ENCODE assay signal across 10 cellular contexts in the genomic region with DNA sequence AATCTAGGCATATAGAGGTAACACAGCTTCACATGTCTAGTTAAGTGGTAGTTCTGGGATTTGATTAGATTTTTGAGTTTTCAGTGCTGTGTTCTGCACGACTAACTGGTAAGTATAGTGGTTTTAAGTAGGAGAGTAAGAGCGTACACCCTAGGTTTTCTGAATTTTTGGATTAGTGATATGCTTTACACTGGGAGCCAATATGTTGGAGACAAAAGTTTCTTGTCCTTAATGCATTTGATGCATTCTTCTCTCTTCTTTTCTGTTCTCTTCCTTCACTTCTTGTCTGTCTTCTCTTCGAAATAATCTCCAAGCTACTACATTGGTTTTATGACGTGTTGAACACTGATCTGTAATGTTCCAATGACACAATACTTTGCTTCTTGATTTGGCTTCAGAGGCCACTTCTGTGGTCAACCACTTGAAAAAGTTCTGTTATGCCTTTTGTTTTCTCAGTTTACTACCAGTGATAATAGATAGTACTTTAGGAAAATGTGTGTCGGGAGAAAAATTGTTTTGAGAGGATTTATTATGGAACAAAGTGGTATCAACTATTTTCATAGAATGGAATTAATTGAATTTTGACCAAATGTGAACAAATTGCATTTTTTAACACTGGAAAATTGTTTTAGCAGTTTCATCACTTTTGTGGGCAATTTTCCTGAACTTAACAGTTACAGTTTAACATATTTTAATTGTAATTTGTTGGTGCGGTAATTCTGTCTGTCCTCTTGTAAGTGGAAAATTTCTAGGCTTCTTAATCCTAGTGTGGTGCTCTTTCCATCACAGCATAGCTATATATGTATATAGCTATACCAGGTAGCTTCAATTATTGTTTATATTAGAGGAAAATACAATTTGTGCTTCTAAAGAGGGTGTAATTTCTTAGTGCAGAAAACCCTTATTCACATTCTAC. TPM values are rescaled to one million over a fixed set of nuclear protein-coding genes. Genes with fewer than 3 reads are reported as not detected.
A peak's percentile ranks its signal among the peaks of the same experiment; 100 is the strongest.
DNase-seq lines count a peak whose midpoint lies in the region; ATAC-seq and TF ChIP-seq lines count a peak whose summit lies in the region.
"Had no signal": no experiment of that assay in that cellular context is flagged by ENCODE, and none has a peak within 500 bp of the region (broad histone marks: within the 10 kb centered on the region; RNA-seq: fewer than 3 reads in every experiment).

No MANE protein-coding gene starts in this region.

- H3K9ac ChIP-seq in SK-N-SH, result no peak overlapping the region
- H3K9ac ChIP-seq in fibroblast of lung (ENCODE audit: insufficient read depth, low read length), result no peak overlapping the region

- H2AFZ ChIP-seq in SK-N-SH (ENCODE audit: low read depth) (no peak overlapping the region), fibroblast of lung (ENCODE audit: low read length) (peak overlapping the region; percentile 57), OCI-LY7 (ENCODE audit: low read length) (no peak overlapping the region)

- no peaks in the 10 kb centered on the region for H3K9me3 ChIP-seq in SK-N-SH
- no peaks in the 10 kb centered on the region for H3K9me3 ChIP-seq in fibroblast of lung (ENCODE audit: control insufficient read depth, insufficient read depth, low read depth, low read length)
- no peaks in the 10 kb centered on the region for H3K9me3 ChIP-seq in OCI-LY7 (ENCODE audit: low read length)
- H3K9me3 ChIP-seq: breast epithelium had no signal

- POLR2A ChIA-PET in SK-N-SH (lab: Yijun Ruan, JAX), result no interaction called here
- POLR2A ChIA-PET in OCI-LY7 (lab: Charles Lee), result no interaction called here

- H3K27ac ChIP-seq in SK-N-SH (ENCODE audit: low read depth in 2 of 2, low read length in 1 of 2), result peak overlapping the region in 1 of 2 experiments; percentile 36; a peak in 1 of 4 replicates
- no peak overlapping the region for H3K27ac ChIP-seq in fibroblast of lung (ENCODE audit: insufficient read depth, low read length)
- no peak overlapping the region for H3K27ac ChIP-seq in OCI-LY7 (ENCODE audit: low read depth, low read length, poor library complexity, severe bottlenecking)
- H3K27ac ChIP-seq: breast epithelium had no signal

- 54% methylated on average over 6 of the region's 6 CpGs for WGBS in SK-N-SH (ENCODE audit: low lambda C conversion rate)

- no peak for TF ChIP-seq RAD21 in SK-N-SH (IDR thresholded peaks at IDR 0.05; ENCODE audit: low read length)

- CTCF ChIA-PET in SK-N-SH (lab: Yijun Ruan, JAX) (interaction anchor here (0.7 to 1.0 kb wide), 2 partner anchors 81 to 244 kb away, joined by 3 read pairs; no protein-coding TSS in a partner anchor), OCI-LY7 (lab: Charles Lee; ENCODE audit: unreplicated experiment) (no interaction called here)

- BruUV-seq in OCI-LY7 (replicated peaks; lab: Mats Ljungman, UMichigan), result no TSS peak

- H3K79me2 ChIP-seq in SK-N-SH (ENCODE audit: insufficient read depth) (no peaks in the 10 kb centered on the region), fibroblast of lung (ENCODE audit: control insufficient read depth, insufficient read depth, low read length) (no peaks in the 10 kb centered on the region), OCI-LY7 (ENCODE audit: insufficient read depth, low read depth, low read length) (no peaks in the 10 kb centered on the region)

- DNase-seq in SK-N-SH (no peak), RPMI8226 (peak; percentile 26), fibroblast of lung (ENCODE audit: low read depth in 2 of 2) (peak in 1 of 2 donors; percentile 37), OCI-LY7 (ENCODE audit: low spot score) (no peak)
- DNase-seq in stimulated activated naive CD8-positive, alpha-beta T cell treated with anti-CD3 and anti-CD28 coated beads, Interleukin-15, Interleukin-2, amounts not matched to agents 100 U/mL and 50 U/mL, for 24 hours, result no peak

- no peaks in the 10 kb centered on the region for H3F3A ChIP-seq in SK-N-SH (replicated peaks; ENCODE audit: insufficient read depth)

- H3K4me2 ChIP-seq in SK-N-SH (peak overlapping the region; percentile 98; the same call in 1 of the 2 replicates), fibroblast of lung (ENCODE audit: extremely low read depth, insufficient read depth, low read length) (peak overlapping the region; percentile 85), OCI-LY7 (ENCODE audit: low read length) (no peak overlapping the region)

- H3K36me3 ChIP-seq in SK-N-SH (replicated peaks in 1 of 2; ENCODE audit: control insufficient read depth in 1 of 2, insufficient read depth in 2 of 2, low read length in 1 of 2), result no peaks in the 10 kb centered on the region
- no peaks in the 10 kb centered on the region for H3K36me3 ChIP-seq in fibroblast of lung (ENCODE audit: control insufficient read depth, insufficient read depth, low read length)
- no peaks in the 10 kb centered on the region for H3K36me3 ChIP-seq in OCI-LY7 (ENCODE audit: insufficient read depth, low read length)
- H3K36me3 ChIP-seq: breast epithelium had no signal

- no peak for ATAC-seq in SK-N-SH treated with all-trans-retinoic acid at 6 μM for 48 hours
- peak; percentile 19 for ATAC-seq in stimulated activated naive CD8-positive, alpha-beta T cell treated with anti-CD3 and anti-CD28 coated beads, Interleukin-15, Interleukin-2, amounts not matched to agents 100 U/mL and 50 U/mL, for 24 hours
- no peak for ATAC-seq in GM19463 (IDR thresholded peaks at IDR 0.05; ENCODE audit: unreplicated experiment)
- no peak for ATAC-seq in HG02759 (IDR thresholded peaks at IDR 0.05; ENCODE audit: unreplicated experiment)

- no peak for TF ChIP-seq EP300 in SK-N-SH (IDR thresholded peaks at IDR 0.05; ENCODE audit: borderline replicate concordance in 1 of 2, low read depth in 1 of 2, low read length in 1 of 2)

- H4K20me1 ChIP-seq in SK-N-SH (ENCODE audit: insufficient read depth), result no peaks in the 10 kb centered on the region
- H4K20me1 ChIP-seq in fibroblast of lung (ENCODE audit: control insufficient read depth, extremely low read depth, insufficient read depth, low read length), result no peaks in the 10 kb centered on the region
- no peaks in the 10 kb centered on the region for H4K20me1 ChIP-seq in OCI-LY7 (ENCODE audit: insufficient read depth, low read length)

- H3K27me3 ChIP-seq in SK-N-SH (ENCODE audit: insufficient read depth) (no peaks in the 10 kb centered on the region), fibroblast of lung (ENCODE audit: control insufficient read depth, insufficient read depth, low read length) (no peaks in the 10 kb centered on the region)

- H3K4me1 ChIP-seq in SK-N-SH (ENCODE audit: control insufficient read depth in 1 of 2, insufficient read depth in 2 of 2, low read depth in 1 of 2, low read length in 1 of 2) (peaks cover 0 to 19% of the 10 kb centered on the region in 2 experiments; a peak in 2 of 4 replicates), fibroblast of lung (ENCODE audit: control insufficient read depth, extremely low read depth, insufficient read depth, low read length) (no peaks in the 10 kb centered on the region), OCI-LY7 (ENCODE audit: insufficient read depth, low read length, poor library complexity, severe bottlenecking) (no peaks in the 10 kb centered on the region)
- H3K4me1 ChIP-seq: breast epithelium had no signal

- TF ChIP-seq CTCF in SK-N-SH (IDR thresholded peaks at IDR 0.05) (no peak), fibroblast of lung (conservative IDR thresholded peaks at IDR 0.05 in 1 of 2, IDR thresholded peaks at IDR 0.05 in 1 of 2; ENCODE audit: low read depth in 1 of 2, low read length in 2 of 2) (no peak), OCI-LY7 (conservative IDR thresholded peaks at IDR 0.05; ENCODE audit: low read length) (no peak)

- no peaks in the 10 kb centered on the region for H3K9me2 ChIP-seq in SK-N-SH
- no peaks in the 10 kb centered on the region for H3K9me2 ChIP-seq in OCI-LY7 (ENCODE audit: insufficient read depth, low read length)

- intact Hi-C loops in OCI-LY7 (cut with micrococcal nuclease; ENCODE audit: unreplicated experiment), result no loop called here

- H3K4me3 ChIP-seq in SK-N-SH (ENCODE audit: low read depth in 2 of 2, low read length in 1 of 2) (peak overlapping the region in 1 of 2 experiments; percentile 66; a peak in 2 of 4 replicates), fibroblast of lung (replicated peaks in 1 of 4; ENCODE audit: control extremely low read depth in 1 of 4, insufficient read depth in 1 of 4, low read depth in 3 of 4, low read length in 4 of 4) (peak overlapping the region; percentile 31 to 88 (median 76)), OCI-LY7 (ENCODE audit: low read depth, low read length, poor library complexity, severe bottlenecking) (no peak overlapping the region)
- H3K4me3 ChIP-seq: lung had no signal

TF ChIP-seq in SK-N-SH, 30 proteins besides CTCF, POLR2A, EP300 and RAD21 (continues in another document):
- no peak for TF ChIP-seq NFIC (IDR thresholded peaks at IDR 0.05; ENCODE audit: borderline replicate concordance)
- TF ChIP-seq, protein P1, sequence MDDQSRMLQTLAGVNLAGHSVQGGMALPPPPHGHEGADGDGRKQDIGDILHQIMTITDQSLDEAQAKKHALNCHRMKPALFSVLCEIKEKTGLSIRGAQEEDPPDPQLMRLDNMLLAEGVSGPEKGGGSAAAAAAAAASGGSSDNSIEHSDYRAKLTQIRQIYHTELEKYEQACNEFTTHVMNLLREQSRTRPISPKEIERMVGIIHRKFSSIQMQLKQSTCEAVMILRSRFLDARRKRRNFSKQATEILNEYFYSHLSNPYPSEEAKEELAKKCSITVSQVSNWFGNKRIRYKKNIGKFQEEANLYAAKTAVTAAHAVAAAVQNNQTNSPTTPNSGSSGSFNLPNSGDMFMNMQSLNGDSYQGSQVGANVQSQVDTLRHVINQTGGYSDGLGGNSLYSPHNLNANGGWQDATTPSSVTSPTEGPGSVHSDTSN (IDR thresholded peaks at IDR 0.05), result no peak

RNA-seq across cellular contexts. Expression of a gene that starts 2.6 kb away (rescaled TPM):
- polyA plus RNA-seq in SK-N-SH (2012; rRNA removed) (0.26 and 0.50 TPM in 2 replicates), fibroblast of lung (0.43 and 2.4 TPM in 2 replicates)
- 0.62 and 0.67 TPM in 2 replicates for polyA plus RNA-seq in SK-N-SH (2012; cell fraction: cytosol; rRNA removed)
- polyA plus RNA-seq in SK-N-SH (2012; cell fraction: nucleus; rRNA removed), result 0.53 and 0.63 TPM in 2 replicates
- total RNA-seq in fibroblast of lung (9.2 and 11.2 TPM in 2 replicates), OCI-LY7 (2022) (not detected in 2 replicates)
- polyA plus RNA-seq in fibroblast of lung (2012), result 0.37 and 1.8 TPM in 2 replicates
- polyA minus RNA-seq in fibroblast of lung (ENCODE audit: low replicate concordance), result 0.20 and 3.0 TPM in 2 replicates
- total RNA-seq in OCI-LY7 (2014; rRNA removed; shearing (Covaris generic)), result not detected in 2 replicates

Comparison
In these comparisons a context has a peak if more than half of its experiments do, and no peak if none do; other contexts are left out.
1. RNA of a gene that starts 2.6 kb away (total RNA-seq): 9.2 to 11.2 TPM in fibroblast of lung; not detected in OCI-LY7; every median in the first group is over 10 times any median in the second.